Comparison of ENCODE assay signal across 8 cellular contexts in genomic region chr1:8317647-8318360, GRCh38.
DNase-seq lines count a peak whose midpoint lies in the region; ATAC-seq and TF ChIP-seq lines count a peak whose summit lies in the region.

Gene SLC45A1 (plus strand): TSS chr1:8318114. CDS start chr1:8324330, 6,216 bp downstream.

- POLR2A ChIA-PET in GM10248 (lab: Yijun Ruan, JAX), result no interaction called here

- TF ChIP-seq CTCF in GM10248 (IDR thresholded peaks at IDR 0.05; ENCODE audit: control extremely low read depth, extremely low read depth, low read depth, missing control alignments), result no peak

- CTCF ChIA-PET in GM10248 (lab: Yijun Ruan, JAX), result interaction anchor here (0.9 to 1.7 kb wide), 4 partner anchors 10 to 335 kb away, joined by 3 to 9 read pairs (median 3); no protein-coding TSS in a partner anchor

- DNase-seq in GM10248 (ENCODE audit: extremely low spot score) (peak; percentile 86), NCI-H1092 treated with DMSO at 0.1 percent for 48 hours (lab: John Stamatoyannopoulos, UW) (peak; percentile 39), cerebellar nuclear complex (lab: John Stamatoyannopoulos, UW) (peak; percentile 21 to 42), kidney glomerular epithelial cell (lab: John Stamatoyannopoulos, UW) (peak; percentile 17), SIG-M5 (lab: John Stamatoyannopoulos, UW) (no peak)
- DNase-seq in activated CD4-positive, alpha-beta T cell treated with anti-CD3 and anti-CD28 coated beads for 4 hours, result peak; percentile 77 to 78
- peak; percentile 90 for DNase-seq in stimulated activated CD4-positive, alpha-beta T cell treated with anti-CD3 and anti-CD28 coated beads, Interleukin-15, amount 100 ng/mL, for 24 hours

- ATAC-seq in HG03108 (IDR thresholded peaks at IDR 0.05; ENCODE audit: unreplicated experiment), result no peak
